In genomic region chr19:46927106-46927505, GRCh38 we compare ENCODE assay signal across 13 cellular contexts.
DNase-seq lines count a peak whose midpoint lies in the region; ATAC-seq and TF ChIP-seq lines count a peak whose summit lies in the region.
"Had no signal": no experiment of that assay in that cellular context is flagged by ENCODE, and none has a peak within 500 bp of the region (broad histone marks: within the 10 kb centered on the region; RNA-seq: fewer than 3 reads in every experiment).

No MANE protein-coding gene starts in this region.

- peak overlapping the region; percentile 78 for H3K9ac ChIP-seq in mammary epithelial cell (ENCODE audit: insufficient read depth, low read length)

- H3K4me3 Mint-ChIP-seq in natural killer cell, result no peak overlapping the region
- no peak overlapping the region for H3K4me3 Mint-ChIP-seq in natural killer cell treated with Interleukin-12 subunit alpha and Interleukin-12 subunit beta and Interleukin-15 and Interleukin-18, amount 100 ng/mL, for 72 hours
- H3K4me3 Mint-ChIP-seq in mesothelial cell of epicardium, result no peak overlapping the region

- peaks cover 63% of the 10 kb centered on the region for H3K4me1 ChIP-seq in mammary epithelial cell (ENCODE audit: insufficient read depth, low read length)
- peaks cover 8 to 33% of the 10 kb centered on the region in 2 donors for H3K4me1 ChIP-seq in aorta (ENCODE audit: control insufficient read depth in 1 of 2, insufficient read depth in 2 of 2, low read length in 2 of 2)

- intact Hi-C loops in natural killer cell (cut with micrococcal nuclease), result loop anchor here (5.0 kb wide), 1 partner anchor 40 kb away; no protein-coding TSS in a partner anchor
- intact Hi-C loops in mammary epithelial cell (cut with micrococcal nuclease), result loop anchor here (1.0 to 5.0 kb wide), 5 partner anchors 14 to 65 kb away; no protein-coding TSS in a partner anchor
- intact Hi-C loops in aorta (cut with DNase I), result loop anchor here in 1 of 2 donors (5.0 kb wide), 2 partner anchors 50 to 65 kb away; partner anchors contain the start of gene ARHGAP35

- H3K36me3 ChIP-seq in mammary epithelial cell (ENCODE audit: insufficient read depth, low read length) (no peaks in the 10 kb centered on the region), aorta (ENCODE audit: control insufficient read depth in 1 of 2, insufficient read depth in 2 of 2, low read length in 1 of 2) (no peaks in the 10 kb centered on the region)

- H4K20me1 ChIP-seq in mammary epithelial cell (ENCODE audit: insufficient read depth, low read length), result no peaks in the 10 kb centered on the region

- WGBS in mammary epithelial cell (ENCODE audit: low coverage, missing lambda C conversion rate), result 3% methylated on average over 6 of the region's 6 CpGs
- 12 to 19% methylated on average over 6 of the region's 6 CpGs for WGBS in aorta, 2 donors

- H3K4me1 Mint-ChIP-seq in natural killer cell (peaks cover 58 to 66% of the 10 kb centered on the region in 2 donors), mesothelial cell of epicardium (peaks cover 40% of the 10 kb centered on the region)
- peaks cover 38 to 42% of the 10 kb centered on the region in 2 donors for H3K4me1 Mint-ChIP-seq in natural killer cell treated with Interleukin-12 subunit alpha and Interleukin-12 subunit beta and Interleukin-15 and Interleukin-18, amount 100 ng/mL, for 72 hours (ENCODE audit: low read depth in 2 of 2)

- H2AFZ ChIP-seq in mammary epithelial cell (ENCODE audit: low read depth, low read length), result peak overlapping the region; percentile 42

- TSS peak; percentile 72 for BruUV-seq in mammary epithelial cell (replicated peaks; lab: Mats Ljungman, UMichigan)

- H3K27me3 Mint-ChIP-seq in natural killer cell (ENCODE audit: low read depth in 2 of 2), result no peaks in the 10 kb centered on the region
- no peaks in the 10 kb centered on the region for H3K27me3 Mint-ChIP-seq in natural killer cell treated with Interleukin-12 subunit alpha and Interleukin-12 subunit beta and Interleukin-15 and Interleukin-18, amount 100 ng/mL, for 72 hours
- H3K27me3 Mint-ChIP-seq in mesothelial cell of epicardium (ENCODE audit: low read depth), result no peaks in the 10 kb centered on the region

- peak overlapping the region; percentile 97 for H3K27ac ChIP-seq in mammary epithelial cell (ENCODE audit: insufficient read depth, low read depth, low read length)
- peak overlapping the region; percentile 6 to 10 for H3K27ac ChIP-seq in aorta (ENCODE audit: low read depth in 1 of 2, low read length in 2 of 2)

- ATAC-seq in natural killer cell, result no peak
- no peak for ATAC-seq in natural killer cell treated with Interleukin-12 subunit alpha and Interleukin-12 subunit beta and Interleukin-15 and Interleukin-18, amount 100 ng/mL, for 72 hours
- no peak for ATAC-seq in aorta (ENCODE audit: low FRiP score)
- ATAC-seq in HG03159 (IDR thresholded peaks at IDR 0.05; ENCODE audit: unreplicated experiment), result no peak
- ATAC-seq in HG02870 (IDR thresholded peaks at IDR 0.05; ENCODE audit: unreplicated experiment), result no peak

- TF ChIP-seq CTCF in natural killer cell (IDR thresholded peaks at IDR 0.05), result no peak
- TF ChIP-seq CTCF in mammary epithelial cell (conservative IDR thresholded peaks at IDR 0.05 in 1 of 2, IDR thresholded peaks at IDR 0.05 in 1 of 2; ENCODE audit: extremely low read depth in 1 of 2, insufficient read depth in 1 of 2, low read depth in 1 of 2, low read length in 2 of 2), result no peak
- TF ChIP-seq CTCF in mesothelial cell of epicardium (IDR thresholded peaks at IDR 0.05; ENCODE audit: unreplicated experiment), result no peak

- DNase-seq in natural killer cell (no peak), mammary epithelial cell (peak; percentile 88), mesothelial cell of epicardium (ENCODE audit: low spot score in 2 of 2, unreplicated experiment in 2 of 2) (no peak), aorta (no peak), NOMO-1 (lab: John Stamatoyannopoulos, UW; ENCODE audit: unreplicated experiment in 2 of 2) (no peak)
- no peak for DNase-seq in natural killer cell treated with Interleukin-12 subunit alpha and Interleukin-12 subunit beta and Interleukin-15 and Interleukin-18, amount 100 ng/mL, for 72 hours (ENCODE audit: low spot score)
- DNase-seq: GOT3; kidney; NCI-H1105 treated with DMSO at 0.1 percent for 48 hours; NCI-H526 treated with DMSO at 0.1 percent for 48 hours; stimulated activated CD4-positive, alpha-beta T cell treated with anti-CD3 and anti-CD28 coated beads, Interleukin-15, amount 100 ng/mL, for 24 hours had no signal

- no peaks in the 10 kb centered on the region for H3K9me3 ChIP-seq in mammary epithelial cell (replicated peaks; ENCODE audit: insufficient read depth, low read length)
- no peaks in the 10 kb centered on the region for H3K9me3 ChIP-seq in aorta (ENCODE audit: control insufficient read depth, low read length)

- H3K4me3 ChIP-seq in mammary epithelial cell (replicated peaks in 1 of 3; ENCODE audit: insufficient read depth in 1 of 3, low read depth in 2 of 3, low read length in 3 of 3), result peak overlapping the region; percentile 1 to 41 (median 14)
- H3K4me3 ChIP-seq in aorta (ENCODE audit: low read length in 2 of 2), result no peak overlapping the region

- H3K36me3 Mint-ChIP-seq in natural killer cell (no peaks in the 10 kb centered on the region), mesothelial cell of epicardium (peaks cover 6% of the 10 kb centered on the region)
- H3K36me3 Mint-ChIP-seq in natural killer cell treated with Interleukin-12 subunit alpha and Interleukin-12 subunit beta and Interleukin-15 and Interleukin-18, amount 100 ng/mL, for 72 hours, result no peaks in the 10 kb centered on the region

- H3K27ac Mint-ChIP-seq in natural killer cell, result peak overlapping the region; percentile 64 to 75
- peak overlapping the region in 1 of 2 donors; percentile 55 for H3K27ac Mint-ChIP-seq in natural killer cell treated with Interleukin-12 subunit alpha and Interleukin-12 subunit beta and Interleukin-15 and Interleukin-18, amount 100 ng/mL, for 72 hours
- H3K27ac Mint-ChIP-seq in mesothelial cell of epicardium, result peak overlapping the region; percentile 26

- no peaks in the 10 kb centered on the region for H3K27me3 ChIP-seq in mammary epithelial cell (ENCODE audit: insufficient read depth, low read length)
- no peaks in the 10 kb centered on the region for H3K27me3 ChIP-seq in aorta (ENCODE audit: control insufficient read depth in 1 of 2, insufficient read depth in 2 of 2, low read length in 1 of 2)

- CTCF ChIA-PET in mammary epithelial cell (lab: Charles Lee; ENCODE audit: low non-redundant PET), result interaction anchor here (0.8 kb wide), 1 partner anchor 181 kb away, joined by 6 read pairs; no protein-coding TSS in a partner anchor

- H3K4me2 ChIP-seq in mammary epithelial cell (ENCODE audit: insufficient read depth, low read depth, low read length), result peak overlapping the region; percentile 77

- H3K9me3 Mint-ChIP-seq in natural killer cell (no peaks in the 10 kb centered on the region), mesothelial cell of epicardium (no peaks in the 10 kb centered on the region)
- H3K9me3 Mint-ChIP-seq in natural killer cell treated with Interleukin-12 subunit alpha and Interleukin-12 subunit beta and Interleukin-15 and Interleukin-18, amount 100 ng/mL, for 72 hours, result no peaks in the 10 kb centered on the region

- in situ Hi-C loops in mammary epithelial cell (cut with MboI; ENCODE audit: low sequenced_read_pairs in 2 of 2), result loop anchor here in 1 of 2 donors (10.0 kb wide), 1 partner anchor 62 kb away; the partner anchor contains the start of gene ARHGAP35

- peaks cover 88% of the 10 kb centered on the region for H3K79me2 ChIP-seq in mammary epithelial cell (ENCODE audit: insufficient read depth, low read length)

- dilution Hi-C loops in mammary epithelial cell (cut with HindIII; ENCODE audit: low sequenced_read_pairs), result loop anchor here (5.0 kb wide), 1 partner anchor 40 kb away; no protein-coding TSS in a partner anchor

Comparison
In these comparisons a context has a peak if more than half of its experiments do, and no peak if none do; other contexts are left out.
1. H3K4me3 ChIP-seq: peak in mammary epithelial cell (3 of 3); none in aorta (0 of 2).